Comparison of ENCODE assay signal across 10 cellular contexts in genomic region chr4:48653217-48654014, GRCh38.
DNase-seq lines count a peak whose midpoint lies in the region; TF ChIP-seq lines count a peak whose summit lies in the region.
"Had no signal": no experiment of that assay in that cellular context is flagged by ENCODE, and none has a peak within 500 bp of the region (broad histone marks: within the 10 kb centered on the region; RNA-seq: fewer than 3 reads in every experiment).

No MANE protein-coding gene starts in this region.

- no peaks in the 10 kb centered on the region for H3K27me3 ChIP-seq in prostate gland (replicated peaks; ENCODE audit: insufficient read depth)
- H3K27me3 ChIP-seq: Peyer's patch had no signal

- DNase-seq in activated naive CD4-positive, alpha-beta T cell treated with Interleukin-2 at 50 U/mL for 16 hours = peak; percentile 70
- no peak for DNase-seq in activated naive CD4-positive, alpha-beta T cell (lab: John Stamatoyannopoulos, UW)
- DNase-seq in central memory CD4-positive, alpha-beta T cell = peak; percentile 7
- DNase-seq in mucosa of gallbladder (ENCODE audit: low spot score) (peak; percentile 40), substantia nigra (lab: John Stamatoyannopoulos, UW) (peak in 47 of 49 donors; percentile 4 to 82 (median 55)), DMS114 treated with DMSO at 0.1 percent for 48 hours (lab: John Stamatoyannopoulos, UW; ENCODE audit: unreplicated experiment) (no peak), prostate gland (ENCODE audit: low spot score) (no peak), NCI-H226 (no peak)

- 52% methylated on average over 8 of the region's 8 CpGs for WGBS in prostate gland

- H3K27ac ChIP-seq in substantia nigra (ENCODE audit: low read depth, low read length, poor library complexity, severe bottlenecking) = peak overlapping the region; percentile 82
- H3K27ac ChIP-seq in prostate gland = no peak overlapping the region
- H3K27ac ChIP-seq: C4-2B had no signal

- no peaks in the 10 kb centered on the region for H3K9me3 ChIP-seq in prostate gland
- H3K9me3 ChIP-seq: Peyer's patch had no signal

- intact Hi-C loops in prostate gland (cut with DNase I) = no loop called here

- H3K36me3 ChIP-seq in prostate gland = no peaks in the 10 kb centered on the region
- H3K36me3 ChIP-seq: Peyer's patch had no signal

- TF ChIP-seq POLR2A in prostate gland (IDR thresholded peaks at IDR 0.05) = no peak

- no peak for TF ChIP-seq CTCF in prostate gland (IDR thresholded peaks at IDR 0.05)

- no peaks in the 10 kb centered on the region for H3K4me1 ChIP-seq in prostate gland (replicated peaks)

- H3K4me3 ChIP-seq in prostate gland = no peak overlapping the region
- H3K4me3 ChIP-seq: Peyer's patch had no signal

Comparison
In these comparisons a context has a peak if more than half of its experiments do, and no peak if none do; other contexts are left out.
1. DNase-seq: peak in activated naive CD4-positive, alpha-beta T cell treated with Interleukin-2 at 50 U/mL for 16 hours (single experiment), central memory CD4-positive, alpha-beta T cell (single experiment), mucosa of gallbladder (single experiment) and substantia nigra (47 of 49); none in activated naive CD4-positive, alpha-beta T cell (0 of 4), DMS114 treated with DMSO at 0.1 percent for 48 hours (single experiment), prostate gland (single experiment) and NCI-H226 (single experiment).